Comparison of ENCODE assay signal across 8 cellular contexts in genomic region chr22:22207845-22208564, GRCh38. TPM values are rescaled to one million over a fixed set of nuclear protein-coding genes. Genes with fewer than 3 reads are reported as not detected.
A peak's percentile ranks its signal among the peaks of the same experiment; 100 is the strongest.
DNase-seq lines count a peak whose midpoint lies in the region; ATAC-seq and TF ChIP-seq lines count a peak whose summit lies in the region.

No MANE protein-coding gene starts in this region.

- H4K91ac ChIP-seq in mesenchymal stem cell (ENCODE audit: low read length), result no peak overlapping the region

- peak; percentile 60 for TF ChIP-seq CTCF in AG10803 (conservative IDR thresholded peaks at IDR 0.05; ENCODE audit: low read length)

- no peaks in the 10 kb centered on the region for H3K79me1 ChIP-seq in mesenchymal stem cell (replicated peaks; ENCODE audit: low read length, poor library complexity, severe bottlenecking)

- 25% methylated on average over 4 of the region's 6 CpGs for WGBS in mesenchymal stem cell

- no peak overlapping the region for H3K23ac ChIP-seq in mesenchymal stem cell (ENCODE audit: low read length in 2 of 2)

- H3K36me3 ChIP-seq in mesenchymal stem cell (ENCODE audit: control insufficient read depth in 1 of 2, insufficient read depth in 2 of 2, low read depth in 1 of 2, low read length in 2 of 2), result no peaks in the 10 kb centered on the region

- no peak overlapping the region for H2BK12ac ChIP-seq in mesenchymal stem cell (ENCODE audit: low read length in 2 of 2)

- peaks cover 7% of the 10 kb centered on the region for H3K4me1 ChIP-seq in mesenchymal stem cell (ENCODE audit: control insufficient read depth, insufficient read depth, low read depth, low read length)

- H3K18ac ChIP-seq in mesenchymal stem cell (ENCODE audit: low read depth in 1 of 2, low read length in 2 of 2), result no peak overlapping the region

- no peak overlapping the region for H2AFZ ChIP-seq in mesenchymal stem cell (ENCODE audit: low read depth, low read length)

- H3K9me3 ChIP-seq in mesenchymal stem cell (ENCODE audit: control insufficient read depth, low read length), result no peaks in the 10 kb centered on the region

- DNase-seq in AG10803 (ENCODE audit: low read depth), result peak; percentile 49
- peak; percentile 40 for DNase-seq in NCI-H2227 treated with DMSO at 0.1 percent for 48 hours (lab: John Stamatoyannopoulos, UW)
- DNase-seq in activated CD4-positive, alpha-beta T cell treated with anti-CD3 and anti-CD28 coated beads for 1 hour, result peak; percentile 67
- peak; percentile 21 for DNase-seq in dedifferentiated amniotic fluid mesenchymal stem cell (ENCODE audit: extremely low spot score)
- DNase-seq in mesenchymal stem cell, result peak; percentile 52
- peak; percentile 96 for DNase-seq in stimulated activated CD8-positive, alpha-beta memory T cell treated with anti-CD3 and anti-CD28 coated beads, Interleukin-4, amount 100 ng/mL, for 48 hours

- H3K9ac ChIP-seq in mesenchymal stem cell (ENCODE audit: low read length), result no peak overlapping the region

- no peak overlapping the region for H3K14ac ChIP-seq in mesenchymal stem cell (ENCODE audit: low read length in 2 of 2)

- H3K4me3 ChIP-seq in AG10803 (ENCODE audit: low read length) (no peak overlapping the region), mesenchymal stem cell (ENCODE audit: insufficient read depth in 1 of 2, low read depth in 1 of 2, low read length in 2 of 2) (no peak overlapping the region)

- H2BK15ac ChIP-seq in mesenchymal stem cell (ENCODE audit: low read depth, poor library complexity, severe bottlenecking), result no peak overlapping the region

- H3K4me2 ChIP-seq in mesenchymal stem cell (ENCODE audit: low read length, poor library complexity, severe bottlenecking), result no peak overlapping the region

- H2BK5ac ChIP-seq in mesenchymal stem cell (ENCODE audit: low read depth, low read length, poor library complexity, severe bottlenecking), result no peak overlapping the region

- H4K8ac ChIP-seq in mesenchymal stem cell (ENCODE audit: low read length), result no peak overlapping the region

- H3K4ac ChIP-seq in mesenchymal stem cell (ENCODE audit: low read depth in 1 of 2, low read length in 2 of 2), result no peak overlapping the region

- no peak overlapping the region for H2BK120ac ChIP-seq in mesenchymal stem cell (ENCODE audit: low read depth, low read length)

- no peak overlapping the region for H3K27ac ChIP-seq in mesenchymal stem cell (ENCODE audit: low read length, poor library complexity, severe bottlenecking)

- H2AK5ac ChIP-seq in mesenchymal stem cell (ENCODE audit: low read length, severe bottlenecking), result no peak overlapping the region

- ATAC-seq in GM18867 (IDR thresholded peaks at IDR 0.05; ENCODE audit: unreplicated experiment) (peak; percentile 83), HG03066 (IDR thresholded peaks at IDR 0.05; ENCODE audit: low read depth, unreplicated experiment) (peak; percentile 65)

- H3K27me3 ChIP-seq in mesenchymal stem cell (ENCODE audit: control insufficient read depth in 1 of 2, insufficient read depth in 1 of 2, low read length in 2 of 2), result peaks cover 10 to 49% of the 10 kb centered on the region in 2 experiments

RNA-seq across cellular contexts. Expression of gene VPREB1, which starts 36.6 kb away (rescaled TPM):
- polyA plus RNA-seq in mesenchymal stem cell (2013, experiment 1 of 2), result not detected
- polyA plus RNA-seq in mesenchymal stem cell (2013, experiment 2 of 2), result not detected

Comparison
In these comparisons a context has a peak if more than half of its experiments do, and no peak if none do; other contexts are left out.
1. DNase-seq: peak in every context shown above with its lines; median percentile 96 in stimulated activated CD8-positive, alpha-beta memory T cell treated with anti-CD3 and anti-CD28 coated beads, Interleukin-4, amount 100 ng/mL, for 48 hours; 67 in activated CD4-positive, alpha-beta T cell treated with anti-CD3 and anti-CD28 coated beads for 1 hour; 52 in mesenchymal stem cell; 49 in AG10803; 40 in NCI-H2227 treated with DMSO at 0.1 percent for 48 hours; 21 in dedifferentiated amniotic fluid mesenchymal stem cell.